In genomic region chr12:50507930-50508329, GRCh38 we compare ENCODE assay signal across 11 cellular contexts. TPM values are rescaled to one million over a fixed set of nuclear protein-coding genes. Genes with fewer than 3 reads are reported as not detected.
A peak's percentile ranks its signal among the peaks of the same experiment; 100 is the strongest.
DNase-seq lines count a peak whose midpoint lies in the region; ATAC-seq and TF ChIP-seq lines count a peak whose summit lies in the region.
"Had no signal": no experiment of that assay in that cellular context is flagged by ENCODE, and none has a peak within 500 bp of the region (broad histone marks: within the 10 kb centered on the region; RNA-seq: fewer than 3 reads in every experiment).

No MANE protein-coding gene starts in this region.

- no peaks in the 10 kb centered on the region for H3K27me3 ChIP-seq in RWPE2 (ENCODE audit: insufficient read depth, poor library complexity, severe bottlenecking)
- H3K27me3 ChIP-seq: upper lobe of right lung had no signal

- peaks cover 33% of the 10 kb centered on the region for H3K4me1 ChIP-seq in RWPE2 (ENCODE audit: insufficient read depth, poor library complexity, severe bottlenecking)

- H3K36me3 ChIP-seq in RWPE2 (ENCODE audit: low read depth) = 0 out of 2 replicates have a peak, but pooled peaks cover 2% of the 10 kb centered on the region
- H3K36me3 ChIP-seq: upper lobe of right lung had no signal

- ATAC-seq in RWPE2 (ENCODE audit: low read depth) = no peak
- ATAC-seq: upper lobe of right lung had no signal

- H3K4me3 ChIP-seq in RWPE2 (ENCODE audit: severe bottlenecking) = no peak overlapping the region
- H3K4me3 ChIP-seq: upper lobe of right lung had no signal

- no peak for TF ChIP-seq CTCF in RWPE2 (IDR thresholded peaks at IDR 0.05; ENCODE audit: poor library complexity, severe bottlenecking)

- DNase-seq in ELF-1 (ENCODE audit: low read depth, low spot score) = peak; percentile 31
- DNase-seq in RWPE2 (ENCODE audit: low spot score) = no peak
- peak; percentile 21 for DNase-seq in effector CD4-positive, alpha-beta T cell
- DNase-seq in occipital lobe (lab: John Stamatoyannopoulos, UW) = peak; percentile 15
- no peak for DNase-seq in 8988T
- no peak for DNase-seq in NCI-H2196 (lab: John Stamatoyannopoulos, UW; ENCODE audit: unreplicated experiment)
- DNase-seq in NCI-H2029 (lab: John Stamatoyannopoulos, UW) = no peak
- DNase-seq in NAMALWA (ENCODE audit: low spot score) = no peak
- DNase-seq: aorta, NCI-H524, upper lobe of right lung had no signal

- H3K9me3 ChIP-seq in RWPE2 (ENCODE audit: severe bottlenecking) = no peaks in the 10 kb centered on the region
- H3K9me3 ChIP-seq: upper lobe of right lung had no signal

- H3K27ac ChIP-seq in RWPE2 (ENCODE audit: poor library complexity, severe bottlenecking) = peak overlapping the region; percentile 73
- H3K27ac ChIP-seq: upper lobe of right lung had no signal

RNA-seq across cellular contexts. Expression of gene DIP2B, which starts 3.1 kb away (rescaled TPM):
- 60.0 TPM for total RNA-seq in occipital lobe

Comparison
In these comparisons a context has a peak if more than half of its experiments do, and no peak if none do; other contexts are left out.
1. DNase-seq: peak in ELF-1 (single experiment), effector CD4-positive, alpha-beta T cell (single experiment) and occipital lobe (single experiment); none in RWPE2 (single experiment), 8988T (single experiment), NCI-H2196 (single experiment), NCI-H2029 (single experiment) and NAMALWA (single experiment).